In the genomic region with DNA sequence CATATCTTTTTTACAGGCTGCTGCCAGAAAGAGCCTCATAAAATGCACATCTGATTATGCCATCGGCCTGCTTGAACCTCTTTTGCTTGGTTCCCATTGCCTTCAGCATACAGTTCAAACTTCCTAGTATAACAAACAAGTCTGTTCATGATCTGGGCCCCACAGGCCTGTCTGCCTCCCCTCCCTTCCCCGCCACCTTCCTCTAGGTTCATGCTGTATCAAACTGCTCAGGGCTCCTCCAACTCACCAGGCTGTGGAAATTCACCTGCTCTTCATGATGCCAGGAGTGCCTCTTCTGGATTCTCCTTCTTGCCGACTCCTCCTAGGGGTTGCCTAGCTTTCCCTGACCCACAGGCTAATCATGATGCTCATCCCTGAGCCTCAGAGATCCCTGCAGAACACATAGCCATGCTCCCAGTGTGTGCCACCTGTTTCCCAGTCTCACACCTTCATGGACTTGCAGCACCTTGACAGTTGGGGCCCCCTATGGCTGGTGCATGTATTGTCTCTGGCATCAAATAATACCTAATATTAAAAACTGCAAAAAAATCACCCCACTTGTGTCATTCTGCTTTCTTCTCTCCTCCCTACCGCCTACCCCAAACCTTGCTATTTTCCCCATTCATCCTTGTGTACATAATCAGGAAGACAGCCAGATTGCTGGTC, we compare ENCODE assay signal across 1 cellular context.
TF ChIP-seq lines count a peak whose summit lies in the region.

No MANE protein-coding gene starts in this region.

TF ChIP-seq in K562, 482 proteins besides CTCF, POLR2A, EP300 and RAD21:
- TF ChIP-seq SREBF1 (IDR thresholded peaks at IDR 0.05; ENCODE audit: borderline replicate concordance, low read depth, low read length), result no peak
- no peak for TF ChIP-seq ZBTB33 (CRISPR knock-in tag; IDR thresholded peaks at IDR 0.05)
- TF ChIP-seq ZNF217 (CRISPR knock-in tag; IDR thresholded peaks at IDR 0.05), result no peak
- TF ChIP-seq ZNF143 (CRISPR knock-in tag; IDR thresholded peaks at IDR 0.05), result 0 out of 2 replicates have a peak, but pooled peaks have one; percentile 20
